Comparison of ENCODE assay signal across 34 cellular contexts in genomic region chr15:77255385-77255784, GRCh38.
DNase-seq lines count a peak whose midpoint lies in the region; ATAC-seq, FAIRE-seq and TF ChIP-seq lines count a peak whose summit lies in the region.
"Had no signal": no experiment of that assay in that cellular context is flagged by ENCODE, and none has a peak within 500 bp of the region (broad histone marks: within the 10 kb centered on the region; RNA-seq: fewer than 3 reads in every experiment).

No MANE protein-coding gene starts in this region.

- H2BK5ac ChIP-seq in IMR-90 (ENCODE audit: low read depth, low read length, poor library complexity, severe bottlenecking) = no peak overlapping the region
- H2BK5ac ChIP-seq in H1 (ENCODE audit: low read depth, low read length) = no peak overlapping the region

- H3K56ac ChIP-seq in IMR-90 (ENCODE audit: extremely low read depth, insufficient read depth, low read length) (no peak overlapping the region), H1 (replicated peaks; ENCODE audit: insufficient read length, low read depth, low read length) (no peak overlapping the region)

- no peak for TF ChIP-seq POLR2A in HepG2 (IDR thresholded peaks at IDR 0.05; ENCODE audit: insufficient read depth in 1 of 2, low read depth in 2 of 2, low read length in 2 of 2)
- no peak for TF ChIP-seq POLR2A in right lobe of liver (IDR thresholded peaks at IDR 0.05)
- no peak for TF ChIP-seq POLR2A in IMR-90 (IDR thresholded peaks at IDR 0.05; ENCODE audit: low read depth, low read length)
- no peak for TF ChIP-seq POLR2A in K562 (conservative IDR thresholded peaks at IDR 0.05)
- no peak for TF ChIP-seq POLR2A in H1 (IDR thresholded peaks at IDR 0.05; ENCODE audit: control extremely low read depth in 1 of 2, low read depth in 2 of 2, low read length in 2 of 2)

- no peaks in the 10 kb centered on the region for H3K9me2 ChIP-seq in PC-3 (replicated peaks; ENCODE audit: low read length)

- in situ Hi-C loops in HepG2 (cut with HindIII; ENCODE audit: extremely low pct_ligation_motif_present, low pct_unique_long_range_greater_than_20kb) (no loop called here), IMR-90 (cut with MboI; ENCODE audit: low sequenced_read_pairs) (no loop called here), K562 (cut with MboI) (no loop called here)

- H3K4me3 ChIP-seq in HepG2 (replicated peaks in 1 of 3; ENCODE audit: insufficient read depth in 1 of 3, low read depth in 2 of 3, low read length in 3 of 3) (no peak overlapping the region), right lobe of liver (no peak overlapping the region), IMR-90 (ENCODE audit: insufficient read depth, low read depth, low read length) (no peak overlapping the region), K562 (no peak overlapping the region), H1 (ENCODE audit: extremely low read depth in 1 of 4, insufficient read depth in 2 of 4, low read depth in 3 of 4, low read length in 4 of 4) (no peak overlapping the region), PC-3 (ENCODE audit: low read length) (no peak overlapping the region)
- H3K4me3 ChIP-seq: A549; BLaER1; BLaER1 treated with 17β-estradiol and CSF1 and Interleukin-3, amounts not matched to agents 10 nM and 100 nM had no signal

- H3K79me1 ChIP-seq in IMR-90 (ENCODE audit: low read depth in 1 of 2, low read length in 2 of 2) (peaks cover 9 to 25% of the 10 kb centered on the region in 2 experiments; a peak in 3 of 4 replicates), H1 (ENCODE audit: low read depth, low read length) (no peaks in the 10 kb centered on the region)

- H3K9me3 ChIP-seq in HepG2 (ENCODE audit: low read length) = no peaks in the 10 kb centered on the region
- no peaks in the 10 kb centered on the region for H3K9me3 ChIP-seq in right lobe of liver
- no peaks in the 10 kb centered on the region for H3K9me3 ChIP-seq in IMR-90 (ENCODE audit: control insufficient read depth, insufficient read depth, low read length)
- no peaks in the 10 kb centered on the region for H3K9me3 ChIP-seq in K562 (replicated peaks; ENCODE audit: control insufficient read depth, insufficient read depth, low read depth, low read length)
- peaks cover 0 to 2% of the 10 kb centered on the region in 2 experiments; a peak in 1 of 4 replicates for H3K9me3 ChIP-seq in H1 (ENCODE audit: insufficient read depth in 2 of 2, low read depth in 1 of 2, low read length in 1 of 2)
- H3K9me3 ChIP-seq in PC-3 (ENCODE audit: low read length) = no peaks in the 10 kb centered on the region
- H3K9me3 ChIP-seq: A549, BE2C had no signal

- no peak for ATAC-seq in HepG2
- no peak for ATAC-seq in right lobe of liver
- no peak for ATAC-seq in IMR-90 (ENCODE audit: low read depth)
- ATAC-seq in K562 = no peak
- ATAC-seq in PC-3 = no peak
- no peak for ATAC-seq in GM18873 (IDR thresholded peaks at IDR 0.05; ENCODE audit: low FRiP score, unreplicated experiment)
- ATAC-seq: A549; CD8-positive, alpha-beta T cell had no signal

- POLR2A ChIA-PET in HepG2 (lab: Yijun Ruan, JAX) (no interaction called here), IMR-90 (lab: Charles Lee; ENCODE audit: unreplicated experiment) (no interaction called here), K562 (lab: Yijun Ruan, JAX) (interaction anchor here (0.6 kb wide), 1 partner anchor 11 kb away, joined by 3 read pairs; no protein-coding TSS in a partner anchor), H1 (lab: Charles Lee; ENCODE audit: partially characterized antibody) (no interaction called here), PC-3 (lab: Charles Lee; ENCODE audit: unreplicated experiment) (no interaction called here)

- H2BK120ac ChIP-seq in IMR-90 (ENCODE audit: low read depth, low read length) = no peak overlapping the region
- H2BK120ac ChIP-seq in H1 (replicated peaks; ENCODE audit: low read depth, low read length) = no peak overlapping the region

- H3K9me1 ChIP-seq in IMR-90 (ENCODE audit: insufficient read depth, low read length) (peaks cover 9% of the 10 kb centered on the region), K562 (ENCODE audit: control insufficient read depth, insufficient read depth, low read length) (no peaks in the 10 kb centered on the region)

- H3K14ac ChIP-seq in IMR-90 (replicated peaks; ENCODE audit: low read depth, low read length) (no peak overlapping the region), H1 (ENCODE audit: insufficient read length) (no peak overlapping the region)

- DNase-seq in HepG2 (ENCODE audit: low spot score) (no peak), right lobe of liver (no peak), IMR-90 (no peak), K562 (ENCODE audit: extremely low read depth in 1 of 4, low spot score in 3 of 4) (no peak), H1 (ENCODE audit: low read depth in 1 of 2, low spot score in 2 of 2) (no peak), HT-29 (ENCODE audit: low spot score) (no peak), PC-3 (no peak)
- DNase-seq: 8988T; ACHN; AML-193; BE2C; C1 segment of cervical spinal cord; Caco-2; Calu3; CD4-positive, alpha-beta memory T cell; CD4-positive, alpha-beta T cell; CD4-positive, CD25-positive, alpha-beta regulatory T cell; CD8-positive, alpha-beta memory T cell; CD8-positive, alpha-beta T cell; COR-L47; DMS 273 treated with DMSO at 0.1 percent for 48 hours; DMS153; DMS53; DMS79; DMS79 treated with DMSO at 0.1 percent for 48 hours; DND-41; EL had no signal

- H3K4me2 ChIP-seq in HepG2 (ENCODE audit: low read depth, low read length) (no peak overlapping the region), IMR-90 (ENCODE audit: low read depth, low read length) (no peak overlapping the region), K562 (ENCODE audit: insufficient read depth, low read length) (no peak overlapping the region), H1 (ENCODE audit: insufficient read depth in 1 of 2, low read depth in 2 of 2, low read length in 2 of 2) (no peak overlapping the region), PC-3 (ENCODE audit: low read length) (no peak overlapping the region)
- H3K4me2 ChIP-seq: A549; BLaER1; BLaER1 treated with 17β-estradiol and CSF1 and Interleukin-3, amounts not matched to agents 10 nM and 100 nM had no signal

- no peaks in the 10 kb centered on the region for H3F3A ChIP-seq in PC-3 (ENCODE audit: low read length, unreplicated experiment)

- H3K23ac ChIP-seq in IMR-90 (ENCODE audit: low read depth, low read length) = no peak overlapping the region
- H3K23ac ChIP-seq in H1 (ENCODE audit: insufficient read length) = no peak overlapping the region

- H2BK20ac ChIP-seq in IMR-90 (ENCODE audit: low read depth, low read length) (no peak overlapping the region), H1 (ENCODE audit: low read length) (no peak overlapping the region)

- H4K5ac ChIP-seq in IMR-90 (ENCODE audit: low read depth, low read length) (no peak overlapping the region), H1 (ENCODE audit: insufficient read length, low read depth, low read length) (no peak overlapping the region)

- no peak overlapping the region for H2BK12ac ChIP-seq in H1 (ENCODE audit: low read depth, low read length)

- TF ChIP-seq RAD21 in HepG2 (CRISPR knock-in tag; IDR thresholded peaks at IDR 0.05) (no peak), IMR-90 (IDR thresholded peaks at IDR 0.05; ENCODE audit: low read length) (no peak), K562 (CRISPR knock-in tag; conservative IDR thresholded peaks at IDR 0.05 in 1 of 2, IDR thresholded peaks at IDR 0.05 in 1 of 2) (no peak), H1 (IDR thresholded peaks at IDR 0.05 in 1 of 2, conservative IDR thresholded peaks at IDR 0.05 in 1 of 2; ENCODE audit: low read depth in 2 of 2, low read length in 2 of 2) (no peak)

- CTCF ChIA-PET in HepG2 (lab: Yijun Ruan, JAX; ENCODE audit: low intra/inter-chr PET ratio, low total read pairs) (no interaction called here), IMR-90 (lab: Yijun Ruan, JAX) (no interaction called here), K562 (lab: Yijun Ruan, JAX; ENCODE audit: low intra/inter-chr PET ratio) (no interaction called here), H1 (lab: Charles Lee; ENCODE audit: partially characterized antibody) (no interaction called here), PC-3 (lab: Charles Lee) (no interaction called here)

- H4K8ac ChIP-seq in IMR-90 (ENCODE audit: low read depth in 2 of 2, low read length in 2 of 2) (no peak overlapping the region), H1 (ENCODE audit: extremely low read depth, insufficient read depth, low read length) (no peak overlapping the region)

- dilution Hi-C loops in IMR-90 (cut with HindIII; ENCODE audit: low sequenced_read_pairs, unreplicated experiment) = no loop called here

- FAIRE-seq in HepG2 (lab: Jason Lieb, UNC) = no peak
- no peak for FAIRE-seq in K562 (lab: Jason Lieb, UNC)
- FAIRE-seq in H1 (lab: Jason Lieb, UNC) = no peak
- FAIRE-seq: D721Med had no signal

- intact Hi-C loops in HepG2 (cut with micrococcal nuclease; ENCODE audit: unreplicated experiment) = no loop called here
- intact Hi-C loops in right lobe of liver (cut with DNase I) = no loop called here
- intact Hi-C loops in IMR-90 (cut with micrococcal nuclease) = no loop called here
- intact Hi-C loops in K562 (cut with micrococcal nuclease) = no loop called here
- intact Hi-C loops in PC-3 (cut with micrococcal nuclease) = no loop called here

- WGBS in HepG2 (ENCODE audit: low lambda C conversion rate) = 92% methylated on average over 2 of the region's 2 CpGs
- WGBS in right lobe of liver (ENCODE audit: insufficient coverage, low coverage, low lambda C conversion rate, missing lambda C conversion rate) = 80% methylated on average over 2 of the region's 2 CpGs
- 100% methylated on average over 2 of the region's 2 CpGs; no CpG with 5 or more reads in 1 of the 2 experiments for WGBS in IMR-90 (ENCODE audit: extremely low coverage in 2 of 2, insufficient read length in 1 of 2), 2 experiments
- WGBS in K562 (ENCODE audit: insufficient coverage, low coverage, missing lambda C conversion rate) = 43% methylated on average over 2 of the region's 2 CpGs
- WGBS in H1 (ENCODE audit: extremely low coverage in 1 of 2, insufficient coverage in 1 of 2, insufficient read length in 1 of 2, insufficient replicate concordance in 2 of 2, low coverage in 1 of 2, low lambda C conversion rate in 2 of 2, missing lambda C conversion rate in 1 of 2), 2 experiments = 87% methylated on average over 2 of the region's 2 CpGs; no CpG with 5 or more reads in 1 of the 2 experiments

- no peaks in the 10 kb centered on the region for H3K23me2 ChIP-seq in H1 (ENCODE audit: low read depth, low read length)

- no peak overlapping the region for H4K91ac ChIP-seq in IMR-90 (ENCODE audit: insufficient read depth, low read depth, low read length)
- H4K91ac ChIP-seq in H1 (replicated peaks; ENCODE audit: insufficient read length, low read length) = no peak overlapping the region

- H3K27me3 ChIP-seq in HepG2 (ENCODE audit: control insufficient read depth in 1 of 2, insufficient read depth in 2 of 2, low read length in 2 of 2) (no peaks in the 10 kb centered on the region), right lobe of liver (no peaks in the 10 kb centered on the region), IMR-90 (ENCODE audit: control insufficient read depth, insufficient read depth, low read length) (no peaks in the 10 kb centered on the region), K562 (ENCODE audit: control insufficient read depth in 2 of 2, insufficient read depth in 2 of 2, low read length in 2 of 2) (no peaks in the 10 kb centered on the region), H1 (replicated peaks in 1 of 4; ENCODE audit: control insufficient read depth in 3 of 4, extremely low read depth in 1 of 4, insufficient read depth in 3 of 4, low read length in 3 of 4) (no peaks in the 10 kb centered on the region), PC-3 (ENCODE audit: low read length) (no peaks in the 10 kb centered on the region)
- H3K27me3 ChIP-seq: BE2C; BLaER1; BLaER1 treated with 17β-estradiol and CSF1 and Interleukin-3, amounts not matched to agents 10 nM and 100 nM had no signal

- H3K79me2 ChIP-seq in HepG2 (ENCODE audit: insufficient read depth, low read length) = no peaks in the 10 kb centered on the region
- no peaks in the 10 kb centered on the region for H3K79me2 ChIP-seq in K562 (ENCODE audit: control insufficient read depth, insufficient read depth, low read length)
- H3K79me2 ChIP-seq in H1 (ENCODE audit: control insufficient read depth in 1 of 2, insufficient read depth in 2 of 2, low read length in 2 of 2) = no peaks in the 10 kb centered on the region
- no peaks in the 10 kb centered on the region for H3K79me2 ChIP-seq in PC-3 (ENCODE audit: low read length)

- H3K18ac ChIP-seq in IMR-90 (ENCODE audit: low read depth, low read length) = no peak overlapping the region
- H3K18ac ChIP-seq in H1 (ENCODE audit: extremely low read depth, low read length) = no peak overlapping the region

- no peak overlapping the region for H3K9ac ChIP-seq in HepG2 (ENCODE audit: insufficient read depth, low read depth, low read length)
- no peak overlapping the region for H3K9ac ChIP-seq in IMR-90 (ENCODE audit: low read depth, low read length)
- no peak overlapping the region for H3K9ac ChIP-seq in K562 (ENCODE audit: insufficient read depth in 1 of 2, low read depth in 2 of 2, low read length in 2 of 2)
- H3K9ac ChIP-seq in H1 (replicated peaks in 1 of 4; ENCODE audit: extremely low read depth in 1 of 4, low read depth in 3 of 4, low read length in 3 of 4) = no peak overlapping the region
- no peak overlapping the region for H3K9ac ChIP-seq in PC-3 (ENCODE audit: low read length)
- H3K9ac ChIP-seq: BLaER1; BLaER1 treated with 17β-estradiol and CSF1 and Interleukin-3, amounts not matched to agents 10 nM and 100 nM had no signal

- H4K20me1 ChIP-seq in HepG2 (ENCODE audit: insufficient read depth, low read length) = no peaks in the 10 kb centered on the region
- peaks cover 5% of the 10 kb centered on the region; the same call in 1 of the 2 replicates for H4K20me1 ChIP-seq in IMR-90 (ENCODE audit: insufficient read depth, low read length)
- no peaks in the 10 kb centered on the region for H4K20me1 ChIP-seq in K562 (replicated peaks; ENCODE audit: control insufficient read depth, insufficient read depth, low read length)
- H4K20me1 ChIP-seq in H1 (replicated peaks in 1 of 2; ENCODE audit: control insufficient read depth in 1 of 2, insufficient read depth in 2 of 2, low read length in 2 of 2) = no peaks in the 10 kb centered on the region
- H4K20me1 ChIP-seq in PC-3 (ENCODE audit: low read length) = no peaks in the 10 kb centered on the region
- H4K20me1 ChIP-seq: BLaER1; BLaER1 treated with 17β-estradiol and CSF1 and Interleukin-3, amounts not matched to agents 10 nM and 100 nM had no signal

- H3K36me3 ChIP-seq in HepG2 (replicated peaks in 1 of 2; ENCODE audit: control insufficient read depth in 1 of 2, insufficient read depth in 2 of 2, low read length in 2 of 2) (0 out of 5 replicates have a peak, but pooled peaks cover 0 to 5% of the 10 kb centered on the region in 2 experiments), right lobe of liver (no peaks in the 10 kb centered on the region), IMR-90 (ENCODE audit: control insufficient read depth, insufficient read depth, low read length) (peaks cover 5% of the 10 kb centered on the region), K562 (ENCODE audit: control insufficient read depth, insufficient read depth, low read length) (0 out of 3 replicates have a peak, but pooled peaks cover 3% of the 10 kb centered on the region), H1 (ENCODE audit: control insufficient read depth in 2 of 4, insufficient read depth in 4 of 4, low read length in 3 of 4) (no peaks in the 10 kb centered on the region), PC-3 (ENCODE audit: low read depth, low read length) (no peaks in the 10 kb centered on the region)
- H3K36me3 ChIP-seq: BE2C, BLaER1 had no signal

- no peak for TF ChIP-seq CTCF in HepG2 (CRISPR knock-in tag; IDR thresholded peaks at IDR 0.05)
- no peak for TF ChIP-seq CTCF in right lobe of liver (IDR thresholded peaks at IDR 0.05)
- TF ChIP-seq CTCF in IMR-90 (conservative IDR thresholded peaks at IDR 0.05; ENCODE audit: low read depth, low read length) = no peak
- TF ChIP-seq CTCF in K562 (IDR thresholded peaks at IDR 0.05 in 2 of 3, conservative IDR thresholded peaks at IDR 0.05 in 1 of 3; ENCODE audit: insufficient read depth in 2 of 3, low read depth in 1 of 3, low read length in 3 of 3) = no peak
- no peak for TF ChIP-seq CTCF in H1 (IDR thresholded peaks at IDR 0.05; ENCODE audit: control extremely low read depth in 1 of 3, insufficient read depth in 1 of 3, low read depth in 1 of 3, low read length in 3 of 3)
- no peak for TF ChIP-seq CTCF in PC-3 (conservative IDR thresholded peaks at IDR 0.05; ENCODE audit: low read depth, low read length)

- H2AFZ ChIP-seq in HepG2 (ENCODE audit: low read length) = no peak overlapping the region
- no peak overlapping the region for H2AFZ ChIP-seq in IMR-90 (replicated peaks; ENCODE audit: low read length, poor library complexity)
- H2AFZ ChIP-seq in K562 (ENCODE audit: low read depth, low read length) = no peak overlapping the region
- no peak overlapping the region for H2AFZ ChIP-seq in H1 (ENCODE audit: low read length)
- H2AFZ ChIP-seq in PC-3 (ENCODE audit: low read length) = no peak overlapping the region

- H2AK9ac ChIP-seq in IMR-90 (replicated peaks; ENCODE audit: low read depth, low read length, poor library complexity) = no peak overlapping the region

- TF ChIP-seq EP300 in HepG2 (IDR thresholded peaks at IDR 0.05; ENCODE audit: low read depth in 2 of 2, low read length in 2 of 2) (no peak), HepG2 (CRISPR knock-in tag; IDR thresholded peaks at IDR 0.05; ENCODE audit: borderline replicate concordance) (no peak), K562 (IDR thresholded peaks at IDR 0.05; ENCODE audit: low read length) (no peak), H1 (IDR thresholded peaks at IDR 0.05; ENCODE audit: borderline replicate concordance in 1 of 2, low read depth in 2 of 2, low read length in 2 of 2) (no peak)

- H3K27ac ChIP-seq in HepG2 (ENCODE audit: extremely low read length, insufficient read depth, low read length) = no peak overlapping the region
- H3K27ac ChIP-seq in right lobe of liver = no peak overlapping the region
- no peak overlapping the region for H3K27ac ChIP-seq in IMR-90 (ENCODE audit: insufficient read depth, low read length)
- H3K27ac ChIP-seq in K562 (ENCODE audit: extremely low read depth, low read depth, low read length) = no peak overlapping the region
- no peak overlapping the region for H3K27ac ChIP-seq in H1 (ENCODE audit: low read depth, low read length)
- H3K27ac ChIP-seq in PC-3 (ENCODE audit: low read length) = no peak overlapping the region
- H3K27ac ChIP-seq: 22Rv1; A549; BLaER1; BLaER1 treated with 17β-estradiol and CSF1 and Interleukin-3, amounts not matched to agents 10 nM and 100 nM; C4-2B had no signal

- H2BK15ac ChIP-seq in IMR-90 (ENCODE audit: low read depth, low read length) (no peak overlapping the region), H1 (ENCODE audit: low read length) (no peak overlapping the region)

- H3K4ac ChIP-seq in IMR-90 (ENCODE audit: low read depth, low read length) (no peak overlapping the region), H1 (replicated peaks; ENCODE audit: insufficient read length, low read depth, low read length) (no peak overlapping the region)

- BruUV-seq in HepG2 (replicated peaks; lab: Mats Ljungman, UMichigan) (no TSS peak), IMR-90 (replicated peaks; lab: Mats Ljungman, UMichigan) (no TSS peak), K562 (replicated peaks; lab: Mats Ljungman, UMichigan) (no TSS peak), PC-3 (replicated peaks; lab: Mats Ljungman, UMichigan) (no TSS peak)

- no peaks in the 10 kb centered on the region for H3K4me1 ChIP-seq in HepG2 (ENCODE audit: insufficient read depth, low read length)
- no peaks in the 10 kb centered on the region for H3K4me1 ChIP-seq in right lobe of liver
- peaks cover 4% of the 10 kb centered on the region for H3K4me1 ChIP-seq in IMR-90 (ENCODE audit: control insufficient read depth, insufficient read depth, low read length)
- H3K4me1 ChIP-seq in K562 (replicated peaks in 1 of 2; ENCODE audit: control insufficient read depth in 2 of 2, insufficient read depth in 2 of 2, low read length in 2 of 2) = no peaks in the 10 kb centered on the region
- no peaks in the 10 kb centered on the region for H3K4me1 ChIP-seq in H1 (replicated peaks in 1 of 4; ENCODE audit: control insufficient read depth in 3 of 4, insufficient read depth in 4 of 4, low read length in 3 of 4)
- no peaks in the 10 kb centered on the region for H3K4me1 ChIP-seq in PC-3 (ENCODE audit: insufficient read depth, low read length)
- H3K4me1 ChIP-seq: A549; BE2C; BLaER1; BLaER1 treated with 17β-estradiol and CSF1 and Interleukin-3, amounts not matched to agents 10 nM and 100 nM; Caco-2 had no signal

- H2AK5ac ChIP-seq in IMR-90 (ENCODE audit: low read depth, low read length) (no peak overlapping the region), H1 (ENCODE audit: low read depth, low read length) (no peak overlapping the region)

Comparison
In these comparisons a context has a peak if more than half of its experiments do, and no peak if none do; other contexts are left out.
1. Of the 241 proteins assayed by ChIP-seq in both HepG2 and K562: peak only in HepG2: none; only in K562: CEBPG; in both: CEBPB; in neither: 237; mixed calls (peak in some experiments, not most) for 2.